17 cellular contexts compared by ENCODE assay signal in the genomic region with DNA sequence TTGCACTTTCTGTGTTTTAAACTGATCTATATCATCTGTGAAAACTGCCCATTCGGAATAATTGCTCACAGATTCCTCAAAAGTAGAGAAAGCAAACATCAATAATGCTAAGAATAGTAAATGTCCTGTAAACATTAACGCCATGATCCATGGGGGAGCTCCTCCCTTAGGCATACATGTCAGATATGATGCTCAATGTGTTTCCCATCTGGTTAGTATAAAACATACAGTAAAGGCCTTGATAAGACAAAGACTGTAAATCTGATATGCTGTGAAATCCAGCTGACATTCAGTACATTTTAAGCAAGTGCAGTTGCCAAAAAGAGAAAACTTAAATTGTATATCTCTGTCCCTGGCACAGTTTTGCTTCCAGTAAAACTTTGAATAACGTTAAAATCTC. TPM values are rescaled to one million over a fixed set of nuclear protein-coding genes. Genes with fewer than 3 reads are reported as not detected.
A peak's percentile ranks its signal among the peaks of the same experiment; 100 is the strongest.
DNase-seq lines count a peak whose midpoint lies in the region; ATAC-seq, FAIRE-seq and TF ChIP-seq lines count a peak whose summit lies in the region.
"Had no signal": no experiment of that assay in that cellular context is flagged by ENCODE, and none has a peak within 500 bp of the region (broad histone marks: within the 10 kb centered on the region; RNA-seq: fewer than 3 reads in every experiment).

No MANE protein-coding gene starts in this region.

- no peak overlapping the region for H3K9ac ChIP-seq in keratinocyte (ENCODE audit: control insufficient read depth, extremely low read depth, insufficient read depth, low read length)

- CTCF ChIA-PET in CD8-positive, alpha-beta T cell (lab: Charles Lee) = interaction anchor here (1.5 kb wide), 1 partner anchor 15 kb away, joined by 4 read pairs; no protein-coding TSS in a partner anchor

- FAIRE-seq in keratinocyte (lab: Jason Lieb, UNC) = peak; percentile 17
- FAIRE-seq in D721Med (lab: Jason Lieb, UNC) = no peak
- FAIRE-seq: A549, islet of Langerhans had no signal

- H3K9me3 Mint-ChIP-seq in activated naive CD4-positive, alpha-beta T cell treated with anti-CD3 and anti-CD28 coated beads, Interleukin-2, amount 50 U/mL, for 24 hours = no peaks in the 10 kb centered on the region
- no peaks in the 10 kb centered on the region for H3K9me3 Mint-ChIP-seq in CD8-positive, alpha-beta T cell
- H3K9me3 Mint-ChIP-seq: IgD-negative memory B cell had no signal

- H3K36me3 ChIP-seq in brain microvascular endothelial cell (replicated peaks) (no peaks in the 10 kb centered on the region), keratinocyte (ENCODE audit: control insufficient read depth in 2 of 2, extremely low read depth in 1 of 2, insufficient read depth in 2 of 2, low read length in 2 of 2) (peaks cover 0 to 2% of the 10 kb centered on the region in 2 experiments), upper lobe of right lung (no peaks in the 10 kb centered on the region)
- H3K36me3 ChIP-seq in CD8-positive, alpha-beta T cell (ENCODE audit: insufficient read depth, low read length) = no peaks in the 10 kb centered on the region
- H3K36me3 ChIP-seq: spleen had no signal

- H3K27me3 Mint-ChIP-seq in activated naive CD4-positive, alpha-beta T cell treated with anti-CD3 and anti-CD28 coated beads, Interleukin-2, amount 50 U/mL, for 24 hours = no peaks in the 10 kb centered on the region
- no peaks in the 10 kb centered on the region for H3K27me3 Mint-ChIP-seq in CD8-positive, alpha-beta T cell (ENCODE audit: low read depth)

- no peaks in the 10 kb centered on the region for H3K36me3 Mint-ChIP-seq in activated naive CD4-positive, alpha-beta T cell treated with anti-CD3 and anti-CD28 coated beads, Interleukin-2, amount 50 U/mL, for 24 hours
- peaks cover 3% of the 10 kb centered on the region for H3K36me3 Mint-ChIP-seq in CD8-positive, alpha-beta T cell
- H3K36me3 Mint-ChIP-seq: IgD-negative memory B cell had no signal

- no peaks in the 10 kb centered on the region for H3K79me2 ChIP-seq in keratinocyte (ENCODE audit: control insufficient read depth, insufficient read depth, low read length)

- H3K27ac ChIP-seq in brain microvascular endothelial cell (no peak overlapping the region), keratinocyte (ENCODE audit: control insufficient read depth, insufficient read depth, low read length) (no peak overlapping the region), upper lobe of right lung (no peak overlapping the region)
- no peak overlapping the region for H3K27ac ChIP-seq in CD8-positive, alpha-beta T cell (ENCODE audit: low read depth, low read length)
- H3K27ac ChIP-seq: A549, spleen had no signal

- no peak for ATAC-seq in upper lobe of right lung
- no peak for ATAC-seq in CD8-positive, alpha-beta T cell
- ATAC-seq: A549 had no signal

- intact Hi-C loops in upper lobe of right lung (cut with DNase I) = no loop called here
- intact Hi-C loops in CD8-positive, alpha-beta T cell (cut with DNase I, micrococcal nuclease) = loop anchor here in 1 of 2 experiments (1.0 to 5.0 kb wide), 2 partner anchors 11 to 297 kb away; no protein-coding TSS in a partner anchor

- H3K9me3 ChIP-seq in keratinocyte (ENCODE audit: control insufficient read depth, low read depth, low read length) (no peaks in the 10 kb centered on the region), upper lobe of right lung (no peaks in the 10 kb centered on the region)
- H3K9me3 ChIP-seq in CD8-positive, alpha-beta T cell (ENCODE audit: low read length) = no peaks in the 10 kb centered on the region
- H3K9me3 ChIP-seq: A549, spleen had no signal

- no peak overlapping the region for H2AFZ ChIP-seq in keratinocyte (ENCODE audit: control insufficient read depth, low read length)

- H3K4me3 ChIP-seq in brain microvascular endothelial cell (ENCODE audit: low read depth, low read length) (peak overlapping the region; percentile 89), keratinocyte (ENCODE audit: control insufficient read depth in 2 of 3, extremely low read depth in 1 of 3, insufficient read depth in 2 of 3, low read depth in 1 of 3, low read length in 3 of 3) (no peak overlapping the region), upper lobe of right lung (peak overlapping the region; percentile 79)
- no peak overlapping the region for H3K4me3 ChIP-seq in CD8-positive, alpha-beta T cell (ENCODE audit: low read depth, low read length)
- H3K4me3 ChIP-seq: A549 had no signal

- dilution Hi-C loops in keratinocyte (cut with MboI; ENCODE audit: extremely low pct_ligation_motif_present, low sequenced_read_pairs) = no loop called here

- no peak for DNase-seq in activated naive CD4-positive, alpha-beta T cell (lab: John Stamatoyannopoulos, UW)
- DNase-seq in brain microvascular endothelial cell (no peak), keratinocyte (ENCODE audit: low read depth, low spot score) (no peak), upper lobe of right lung (no peak), D721Med (ENCODE audit: insufficient read length, low spot score) (no peak), NCI-H2196 treated with DMSO at 0.1 percent for 48 hours (lab: John Stamatoyannopoulos, UW; ENCODE audit: unreplicated experiment) (no peak)
- DNase-seq in CD8-positive, alpha-beta T cell = no peak
- DNase-seq: activated CD8-positive, alpha-beta memory T cell treated with anti-CD3 and anti-CD28 coated beads for 24 hours; DMS153; foreskin melanocyte; NCI-H1417; NCI-H69; spleen had no signal

- POLR2A ChIA-PET in CD8-positive, alpha-beta T cell (lab: Charles Lee) = no interaction called here

- in situ Hi-C loops in brain microvascular endothelial cell (cut with HindIII; ENCODE audit: low pct_ligation_motif_present, low sequenced_read_pairs) = no loop called here

- no peaks in the 10 kb centered on the region for H3K9me1 ChIP-seq in keratinocyte (ENCODE audit: control insufficient read depth, extremely low read depth, insufficient read depth, low read length)

- H3K27ac Mint-ChIP-seq in activated naive CD4-positive, alpha-beta T cell treated with anti-CD3 and anti-CD28 coated beads, Interleukin-2, amount 50 U/mL, for 24 hours = no peak overlapping the region
- H3K27ac Mint-ChIP-seq in CD8-positive, alpha-beta T cell = no peak overlapping the region
- H3K27ac Mint-ChIP-seq: IgD-negative memory B cell had no signal

- H3K27me3 ChIP-seq in brain microvascular endothelial cell (replicated peaks) = no peaks in the 10 kb centered on the region
- no peaks in the 10 kb centered on the region for H3K27me3 ChIP-seq in keratinocyte (ENCODE audit: control insufficient read depth, extremely low read depth, insufficient read depth, low read length)
- no peaks in the 10 kb centered on the region for H3K27me3 ChIP-seq in upper lobe of right lung
- no peaks in the 10 kb centered on the region for H3K27me3 ChIP-seq in CD8-positive, alpha-beta T cell (ENCODE audit: insufficient read depth, low read length)

- H4K20me1 ChIP-seq in keratinocyte (ENCODE audit: control insufficient read depth, extremely low read depth, insufficient read depth, low read length) = no peaks in the 10 kb centered on the region

- no peak overlapping the region for H3K4me2 ChIP-seq in keratinocyte (ENCODE audit: control insufficient read depth, extremely low read depth, insufficient read depth, low read depth, low read length)
- H3K4me2 ChIP-seq: A549 had no signal

- peak overlapping the region; percentile 39 for H3K4me3 Mint-ChIP-seq in activated naive CD4-positive, alpha-beta T cell treated with anti-CD3 and anti-CD28 coated beads, Interleukin-2, amount 50 U/mL, for 24 hours
- H3K4me3 Mint-ChIP-seq in CD8-positive, alpha-beta T cell = no peak overlapping the region

- TF ChIP-seq CTCF in brain microvascular endothelial cell (IDR thresholded peaks at IDR 0.05; ENCODE audit: low read depth, low read length, missing control alignments) (no peak), keratinocyte (optimal IDR thresholded peaks at IDR 0.05 in 1 of 3, IDR thresholded peaks at IDR 0.05 in 1 of 3, conservative IDR thresholded peaks at IDR 0.05 in 1 of 3; ENCODE audit: extremely low read depth in 1 of 3, insufficient read depth in 2 of 3, low read length in 3 of 3) (no peak), upper lobe of right lung (IDR thresholded peaks at IDR 0.05) (no peak), D721Med (IDR thresholded peaks at IDR 0.05; ENCODE audit: insufficient read depth, missing control alignments) (no peak)
- TF ChIP-seq CTCF in CD8-positive, alpha-beta T cell (IDR thresholded peaks at IDR 0.05) = no peak

- H3K4me1 ChIP-seq in keratinocyte (ENCODE audit: control insufficient read depth, extremely low read depth, insufficient read depth, low read length) (peaks cover 6% of the 10 kb centered on the region), upper lobe of right lung (peaks cover 9% of the 10 kb centered on the region)
- H3K4me1 ChIP-seq in CD8-positive, alpha-beta T cell (ENCODE audit: insufficient read depth, low read length) = peaks cover 12% of the 10 kb centered on the region
- H3K4me1 ChIP-seq: A549 had no signal

- peaks cover 31% of the 10 kb centered on the region for H3K4me1 Mint-ChIP-seq in activated naive CD4-positive, alpha-beta T cell treated with anti-CD3 and anti-CD28 coated beads, Interleukin-2, amount 50 U/mL, for 24 hours
- H3K4me1 Mint-ChIP-seq in CD8-positive, alpha-beta T cell (ENCODE audit: low read depth) = peaks cover 24% of the 10 kb centered on the region

RNA-seq across cellular contexts. Expression of a gene that starts 2.1 kb away (rescaled TPM):
- polyA plus RNA-seq in keratinocyte = 2.7 to 3.4 TPM (median 2.9 TPM) in 3 replicates
- polyA plus RNA-seq in keratinocyte (2011; ENCODE audit: low read depth) = 1.1 TPM
- polyA plus RNA-seq in keratinocyte (2011; cell fraction: cytosol; rRNA removed) = 0.92 and 1.8 TPM in 2 replicates
- polyA plus RNA-seq in keratinocyte (2011; cell fraction: nucleus; rRNA removed) = 4.4 and 5.5 TPM in 2 replicates
- 1.5 and 2.4 TPM in 2 replicates for polyA plus RNA-seq in keratinocyte (2012; ENCODE audit: low replicate concordance)
- polyA minus RNA-seq in keratinocyte = 1.7 to 9.8 TPM (median 6.9 TPM) in 3 replicates
- polyA minus RNA-seq in keratinocyte (2011; cell fraction: cytosol; rRNA and poly(A)+ RNA removed) = 2.9 TPM
- polyA minus RNA-seq in keratinocyte (2011; cell fraction: nucleus; rRNA and poly(A)+ RNA removed) = 12.8 and 24.0 TPM in 2 replicates
- total RNA-seq in upper lobe of right lung = 10.9 TPM
- total RNA-seq in CD8-positive, alpha-beta T cell = under 1 TPM; 0.53 to 0.65 TPM
- polyA plus RNA-seq: IgD-negative memory B cell had no signal

Comparison
In these comparisons a context has a peak if more than half of its experiments do, and no peak if none do; other contexts are left out.
1. H3K4me3 ChIP-seq: peak in brain microvascular endothelial cell (single experiment) and upper lobe of right lung (single experiment); none in keratinocyte (0 of 3) and CD8-positive, alpha-beta T cell (single experiment).